16 cellular contexts compared by ENCODE assay signal in the genomic region with DNA sequence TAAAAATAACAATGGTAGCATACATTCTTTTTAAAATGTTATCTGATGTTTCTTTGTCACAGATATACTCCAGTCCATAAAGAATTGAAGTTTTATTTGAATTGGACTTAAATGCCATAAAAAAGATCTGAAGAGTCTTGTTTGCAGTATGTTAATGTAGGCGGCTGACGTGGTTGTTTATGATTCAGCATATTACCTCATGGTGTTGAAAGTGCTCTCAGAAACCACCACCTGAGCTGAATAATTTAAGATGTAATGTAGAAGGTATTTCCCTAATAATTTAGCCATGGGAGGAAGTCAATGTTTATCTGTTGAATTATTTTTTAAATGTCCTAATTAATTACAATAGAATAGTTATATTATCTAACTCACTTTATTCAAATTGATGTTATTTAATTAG.
"Had no signal": no experiment of that assay in that cellular context is flagged by ENCODE, and none has a peak within 500 bp of the region (broad histone marks: within the 10 kb centered on the region; RNA-seq: fewer than 3 reads in every experiment).

No MANE protein-coding gene starts in this region.

- H3K27ac ChIP-seq: brain microvascular endothelial cell, psoas muscle, spleen, upper lobe of left lung had no signal

- H3K27me3 Mint-ChIP-seq: activated B cell treated with CpG ODN at 0.5 μM for 24 hours; activated CD4-positive, alpha-beta T cell treated with anti-CD3 and anti-CD28 coated beads, Interleukin-2, amount 10 ng/mL, durations not matched to agents 24 days and 14 days; stimulated activated naive CD8-positive, alpha-beta T cell treated with anti-CD3 and anti-CD28 coated beads, Interleukin-15, amount 100 ng/mL, for 72 hours had no signal

- H3K4me3 Mint-ChIP-seq: activated B cell treated with CpG ODN at 0.5 μM for 24 hours; activated CD4-positive, alpha-beta T cell treated with anti-CD3 and anti-CD28 coated beads, Interleukin-2, amount 10 ng/mL, durations not matched to agents 24 days and 14 days; activated CD8-positive, alpha-beta T cell treated with anti-CD3 and anti-CD28 coated beads, Interleukin-2, amount 10 ng/mL, durations not matched to agents 7 days and 5 days; activated T-cell treated with anti-CD3 and anti-CD28 coated beads, Interleukin-2, amount 50 U/mL, for 72 hours; stimulated activated naive CD8-positive, alpha-beta T cell treated with anti-CD3 and anti-CD28 coated beads, Interleukin-15, amount 100 ng/mL, for 72 hours had no signal

- H3K4me3 ChIP-seq: psoas muscle, spleen, upper lobe of left lung had no signal

- ATAC-seq: activated CD8-positive, alpha-beta T cell treated with anti-CD3 and anti-CD28 coated beads, Interleukin-2, amount 10 ng/mL, durations not matched to agents 7 days and 5 days; activated naive CD4-positive, alpha-beta T cell treated with anti-CD3 and anti-CD28 coated beads, Interleukin-2, amount 50 U/mL, for 72 hours; activated T-cell treated with anti-CD3 and anti-CD28 coated beads, Interleukin-2, amount 50 U/mL, for 72 hours; psoas muscle; sciatic nerve; stimulated activated naive CD8-positive, alpha-beta T cell treated with anti-CD3 and anti-CD28 coated beads, Interleukin-15, amount 100 ng/mL, for 72 hours had no signal

- H3K9me3 Mint-ChIP-seq: activated B cell treated with CpG ODN at 0.5 μM for 24 hours; activated CD4-positive, alpha-beta T cell treated with anti-CD3 and anti-CD28 coated beads, Interleukin-2, amount 10 ng/mL, durations not matched to agents 24 days and 14 days; activated naive CD4-positive, alpha-beta T cell treated with anti-CD3 and anti-CD28 coated beads, Interleukin-2, amount 50 U/mL, for 72 hours; activated T-cell treated with anti-CD3 and anti-CD28 coated beads, Interleukin-2, amount 50 U/mL, for 72 hours; stimulated activated naive CD8-positive, alpha-beta T cell treated with anti-CD3 and anti-CD28 coated beads, Interleukin-15, amount 100 ng/mL, for 72 hours had no signal

- H3K36me3 ChIP-seq: brain microvascular endothelial cell had no signal

- H3K9me3 ChIP-seq: psoas muscle, spleen, upper lobe of left lung had no signal

- DNase-seq: activated B cell treated with CpG ODN at 0.5 μM for 24 hours; activated CD4-positive, alpha-beta T cell treated with anti-CD3 and anti-CD28 coated beads, Interleukin-2, amount 10 ng/mL, durations not matched to agents 24 days and 14 days; activated CD8-positive, alpha-beta memory T cell treated with anti-CD3 and anti-CD28 coated beads, Interleukin-2, amount 50 U/mL, for 48 hours; activated CD8-positive, alpha-beta T cell treated with anti-CD3 and anti-CD28 coated beads, Interleukin-2, amount 10 ng/mL, durations not matched to agents 7 days and 5 days; activated gamma-delta T cell; activated T-cell treated with anti-CD3 and anti-CD28 coated beads, Interleukin-2, amount 50 U/mL, for 72 hours; amygdala; brain microvascular endothelial cell; cerebellar nuclear complex; psoas muscle; spleen; stimulated activated naive CD8-positive, alpha-beta T cell treated with anti-CD3 and anti-CD28 coated beads, Interleukin-15, amount 100 ng/mL, for 72 hours; SW 1271; upper lobe of left lung had no signal

- H3K4me1 Mint-ChIP-seq: activated B cell treated with CpG ODN at 0.5 μM for 24 hours had no signal

- H3K27me3 ChIP-seq: brain microvascular endothelial cell, spleen, upper lobe of left lung had no signal

- H3K4me1 ChIP-seq: psoas muscle, spleen, upper lobe of left lung had no signal

- H3K27ac Mint-ChIP-seq: activated B cell treated with CpG ODN at 0.5 μM for 24 hours; activated CD4-positive, alpha-beta T cell treated with anti-CD3 and anti-CD28 coated beads, Interleukin-2, amount 10 ng/mL, durations not matched to agents 24 days and 14 days; activated CD8-positive, alpha-beta T cell treated with anti-CD3 and anti-CD28 coated beads, Interleukin-2, amount 10 ng/mL, durations not matched to agents 7 days and 5 days had no signal
